ENCODE assay signal across 9 cellular contexts in genomic region chr1:245888809-245889208, GRCh38.
DNase-seq lines count a peak whose midpoint lies in the region; ATAC-seq and TF ChIP-seq lines count a peak whose summit lies in the region.
"Had no signal": no experiment of that assay in that cellular context is flagged by ENCODE, and none has a peak within 500 bp of the region (broad histone marks: within the 10 kb centered on the region; RNA-seq: fewer than 3 reads in every experiment).

No MANE protein-coding gene starts in this region.

- POLR2A ChIA-PET in GM10248 (lab: Yijun Ruan, JAX), result no interaction called here

- intact Hi-C loops in psoas muscle (cut with DNase I), result no loop called here

- TF ChIP-seq CTCF in GM10248 (IDR thresholded peaks at IDR 0.05; ENCODE audit: control extremely low read depth, extremely low read depth, low read depth, missing control alignments) (peak; percentile 36), LNCAP (IDR thresholded peaks at IDR 0.05) (peak; percentile 62), astrocyte of the cerebellum (IDR thresholded peaks at IDR 0.05; ENCODE audit: low read depth, low read length, missing control alignments) (peak; percentile 36), lung (IDR thresholded peaks at IDR 0.05; ENCODE audit: control extremely low read depth, extremely low read depth) (peak; percentile 10), psoas muscle (IDR thresholded peaks at IDR 0.05) (no peak)

- no peak for DNase-seq in GM10248 (ENCODE audit: extremely low spot score)
- no peak for DNase-seq in astrocyte of the cerebellum (ENCODE audit: low read depth)
- no peak for DNase-seq in lung (ENCODE audit: low spot score)
- no peak for DNase-seq in psoas muscle
- no peak for DNase-seq in NCI-H2029 (lab: John Stamatoyannopoulos, UW)
- no peak for DNase-seq in NCI-H345 treated with DMSO at 0.1 percent for 48 hours (lab: John Stamatoyannopoulos, UW; ENCODE audit: unreplicated experiment)
- DNase-seq in activated naive CD4-positive, alpha-beta T cell treated with anti-CD3 and anti-CD28 coated beads, Interleukin-2, amount 50 U/mL, for 16 hours, result no peak

- H3K4me1 ChIP-seq in lung (ENCODE audit: control insufficient read depth in 2 of 2, insufficient read depth in 2 of 2, low read length in 2 of 2) (no peaks in the 10 kb centered on the region), psoas muscle (no peaks in the 10 kb centered on the region)

- no peak overlapping the region for H3K27ac ChIP-seq in lung (ENCODE audit: low read depth in 1 of 2, low read length in 1 of 2)
- no peak overlapping the region for H3K27ac ChIP-seq in psoas muscle

- CTCF ChIA-PET in GM10248 (lab: Yijun Ruan, JAX), result interaction anchor here (0.6 to 3.5 kb wide), 19 partner anchors 10 to 1183 kb away, joined by 3 to 35 read pairs (median 3); no protein-coding TSS in a partner anchor

- no peaks in the 10 kb centered on the region for H3K36me3 ChIP-seq in lung (ENCODE audit: control insufficient read depth in 2 of 2, insufficient read depth in 2 of 2, low read length in 2 of 2)
- no peaks in the 10 kb centered on the region for H3K36me3 ChIP-seq in psoas muscle (ENCODE audit: insufficient read depth in 1 of 2, low read depth in 1 of 2)

- H3K4me3 ChIP-seq in astrocyte of the cerebellum (ENCODE audit: low read depth, low read length) (no peak overlapping the region), lung (no peak overlapping the region), psoas muscle (no peak overlapping the region)

- ATAC-seq in lung (ENCODE audit: insufficient read depth, low FRiP score), result no peak
- ATAC-seq in psoas muscle, result no peak
- ATAC-seq: T-cell had no signal

- H3K9me3 ChIP-seq in lung (ENCODE audit: control insufficient read depth in 2 of 2, insufficient read depth in 1 of 2, low read length in 1 of 2) (peaks cover 0 to 2% of the 10 kb centered on the region in 2 donors), psoas muscle (peaks cover 12% of the 10 kb centered on the region)

- H3K27me3 ChIP-seq in lung (ENCODE audit: control insufficient read depth, insufficient read depth) (no peaks in the 10 kb centered on the region), psoas muscle (ENCODE audit: insufficient read depth in 3 of 3, low read length in 2 of 3) (no peaks in the 10 kb centered on the region)

- WGBS in lung, 2 donors, result 59 to 63% methylated on average over 2 of the region's 2 CpGs
- 56 to 68% (median 64%) methylated on average over 2 of the region's 2 CpGs for WGBS in psoas muscle, 3 donors

- in situ Hi-C loops in astrocyte of the cerebellum (cut with HindIII; ENCODE audit: low sequenced_read_pairs), result no loop called here
